11 cellular contexts compared by ENCODE assay signal in the genomic region with DNA sequence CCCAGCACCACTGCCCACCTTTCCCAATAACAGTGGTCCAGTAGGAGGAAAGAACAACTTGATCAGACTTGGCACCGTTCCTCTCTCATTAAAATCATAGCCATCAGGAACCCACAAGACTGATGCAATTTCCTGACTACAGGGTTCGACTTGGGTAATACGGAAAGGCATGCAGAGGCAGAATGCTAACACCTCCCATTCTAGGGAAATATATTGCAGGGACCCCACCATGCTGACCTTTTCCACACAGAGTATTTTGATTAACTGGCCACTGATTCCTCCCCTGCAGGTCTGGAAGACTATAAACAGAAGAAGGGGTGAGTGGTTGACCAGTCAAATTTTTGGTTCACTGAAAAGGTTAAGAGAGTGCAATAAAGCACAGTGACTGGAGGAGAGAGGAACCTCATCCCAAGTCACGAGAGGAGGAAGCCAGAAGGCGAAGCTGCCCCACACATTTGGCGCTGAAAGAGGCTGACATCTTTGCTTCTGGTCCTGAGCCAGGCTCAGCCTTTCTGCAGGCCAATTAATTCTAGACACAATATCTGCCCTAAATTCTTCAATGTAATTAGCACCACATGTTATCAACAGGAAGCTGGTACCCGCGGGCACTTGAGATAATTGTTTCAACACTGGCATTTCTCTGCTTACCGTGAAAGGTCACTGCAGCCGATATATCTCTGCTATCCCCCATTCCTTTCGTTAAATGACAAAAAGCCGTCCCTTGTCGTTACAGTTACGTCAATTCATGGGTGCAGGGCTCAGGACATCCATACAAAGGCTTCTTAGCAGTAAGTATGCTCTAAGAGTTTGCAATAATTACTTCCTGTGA.
A peak's percentile ranks its signal among the peaks of the same experiment; 100 is the strongest.
DNase-seq lines count a peak whose midpoint lies in the region; ATAC-seq and TF ChIP-seq lines count a peak whose summit lies in the region.
"Had no signal": no experiment of that assay in that cellular context is flagged by ENCODE, and none has a peak within 500 bp of the region (broad histone marks: within the 10 kb centered on the region; RNA-seq: fewer than 3 reads in every experiment).

No MANE protein-coding gene starts in this region.

- no peaks in the 10 kb centered on the region for H3K36me3 ChIP-seq in lower lobe of right lung
- H3K36me3 ChIP-seq: thoracic aorta had no signal

- no peak overlapping the region for H3K27ac ChIP-seq in lower lobe of right lung
- H3K27ac ChIP-seq: thoracic aorta had no signal

- in situ Hi-C loops in astrocyte of the cerebellum (cut with HindIII; ENCODE audit: low sequenced_read_pairs) = no loop called here

- no peaks in the 10 kb centered on the region for H3K9me3 ChIP-seq in lower lobe of right lung
- H3K9me3 ChIP-seq: thoracic aorta had no signal

- intact Hi-C loops in CD14-positive monocyte (cut with micrococcal nuclease) = no loop called here
- intact Hi-C loops in lower lobe of right lung (cut with DNase I) = no loop called here

- ATAC-seq in lower lobe of right lung (peak; percentile 43 to 45), HG02884 (IDR thresholded peaks at IDR 0.05; ENCODE audit: unreplicated experiment) (no peak), GM21390 (IDR thresholded peaks at IDR 0.05; ENCODE audit: unreplicated experiment) (no peak)
- no peak for ATAC-seq in naive thymus-derived CD8-positive, alpha-beta T cell

- H3K4me1 ChIP-seq in lower lobe of right lung = peaks cover 19% of the 10 kb centered on the region

- POLR2A ChIA-PET in naive thymus-derived CD8-positive, alpha-beta T cell (lab: Charles Lee) = no interaction called here

- H3K4me1 Mint-ChIP-seq in CD14-positive monocyte = peaks cover 66% of the 10 kb centered on the region
- peaks cover 0 to 15% (median 2%) of the 10 kb centered on the region in 4 donors for H3K4me1 Mint-ChIP-seq in naive thymus-derived CD8-positive, alpha-beta T cell
- H3K4me1 Mint-ChIP-seq: central memory CD8-positive, alpha-beta T cell had no signal

- H3K9me3 Mint-ChIP-seq in CD14-positive monocyte = peaks cover 0 to 3% (median 0%) of the 10 kb centered on the region in 7 donors
- no peaks in the 10 kb centered on the region for H3K9me3 Mint-ChIP-seq in naive thymus-derived CD8-positive, alpha-beta T cell
- H3K9me3 Mint-ChIP-seq: central memory CD8-positive, alpha-beta T cell had no signal

- H3K27me3 ChIP-seq in lower lobe of right lung (ENCODE audit: low read depth) = no peaks in the 10 kb centered on the region

- no peak overlapping the region for H3K4me3 ChIP-seq in astrocyte of the cerebellum (ENCODE audit: low read depth, low read length)
- H3K4me3 ChIP-seq in lower lobe of right lung = no peak overlapping the region
- H3K4me3 ChIP-seq: thoracic aorta had no signal

- peaks cover 14 to 16% of the 10 kb centered on the region in 2 donors for H3K36me3 Mint-ChIP-seq in CD14-positive monocyte
- H3K36me3 Mint-ChIP-seq in naive thymus-derived CD8-positive, alpha-beta T cell = no peaks in the 10 kb centered on the region

- DNase-seq in CD14-positive monocyte (ENCODE audit: low spot score) (peak; percentile 54), NCI-H1105 treated with DMSO at 0.1 percent for 48 hours (lab: John Stamatoyannopoulos, UW) (peak; percentile 61), astrocyte of the cerebellum (ENCODE audit: low read depth) (peak; percentile 92), lower lobe of right lung (no peak), NCI-H128 (lab: John Stamatoyannopoulos, UW; ENCODE audit: unreplicated experiment) (no peak)
- DNase-seq in naive thymus-derived CD8-positive, alpha-beta T cell = no peak
- DNase-seq: T-helper 2 cell had no signal

- H3K4me3 Mint-ChIP-seq in CD14-positive monocyte = peak overlapping the region; percentile 60 to 76
- no peak overlapping the region for H3K4me3 Mint-ChIP-seq in naive thymus-derived CD8-positive, alpha-beta T cell
- H3K4me3 Mint-ChIP-seq: central memory CD8-positive, alpha-beta T cell had no signal

- no peak for TF ChIP-seq CTCF in CD14-positive monocyte (IDR thresholded peaks at IDR 0.05)
- no peak for TF ChIP-seq CTCF in astrocyte of the cerebellum (IDR thresholded peaks at IDR 0.05; ENCODE audit: low read depth, low read length, missing control alignments)
- TF ChIP-seq CTCF in lower lobe of right lung (IDR thresholded peaks at IDR 0.05) = no peak

- peak overlapping the region; percentile 83 to 94 (median 90) for H3K27ac Mint-ChIP-seq in CD14-positive monocyte
- no peak overlapping the region for H3K27ac Mint-ChIP-seq in naive thymus-derived CD8-positive, alpha-beta T cell

- peaks cover 0 to 7% (median 2%) of the 10 kb centered on the region in 3 donors for H3K27me3 Mint-ChIP-seq in CD14-positive monocyte (ENCODE audit: low read depth in 3 of 3)
- H3K27me3 Mint-ChIP-seq in naive thymus-derived CD8-positive, alpha-beta T cell = peaks cover 15 to 41% (median 23%) of the 10 kb centered on the region in 5 donors

Comparison
In these comparisons a context has a peak if more than half of its experiments do, and no peak if none do; other contexts are left out.
1. DNase-seq: peak in CD14-positive monocyte (single experiment), NCI-H1105 treated with DMSO at 0.1 percent for 48 hours (single experiment) and astrocyte of the cerebellum (single experiment); none in lower lobe of right lung (single experiment), naive thymus-derived CD8-positive, alpha-beta T cell (0 of 10) and NCI-H128 (single experiment).
2. H3K27ac Mint-ChIP-seq: peak in CD14-positive monocyte (7 of 7); none in naive thymus-derived CD8-positive, alpha-beta T cell (0 of 10).
3. H3K4me3 Mint-ChIP-seq: peak in CD14-positive monocyte (2 of 2); none in naive thymus-derived CD8-positive, alpha-beta T cell (0 of 10).
4. ATAC-seq: peak in lower lobe of right lung (2 of 2); none in naive thymus-derived CD8-positive, alpha-beta T cell (0 of 2), HG02884 (single experiment) and GM21390 (single experiment).